ENCODE assay signal across 19 cellular contexts in the genomic region with DNA sequence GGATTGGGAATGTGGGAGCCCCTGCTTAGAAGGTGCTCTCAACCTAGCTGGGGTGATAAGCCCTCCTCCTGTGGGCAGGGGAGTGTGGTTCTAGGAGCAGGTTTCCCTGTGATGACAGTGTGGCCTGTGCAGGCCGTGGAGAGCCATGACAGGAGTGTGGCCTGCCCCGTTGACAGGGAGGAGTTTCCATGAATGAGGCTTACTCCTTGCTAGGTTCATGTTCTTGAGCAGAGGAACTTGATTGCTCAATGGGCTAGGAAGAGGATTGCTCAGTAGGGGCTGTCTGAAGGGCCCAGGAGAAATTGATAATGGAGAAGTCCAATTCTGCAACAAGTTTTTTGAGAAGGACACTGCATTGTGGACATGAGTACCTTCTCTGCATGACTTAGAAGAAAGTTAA.
DNase-seq lines count a peak whose midpoint lies in the region; ATAC-seq and TF ChIP-seq lines count a peak whose summit lies in the region.
"Had no signal": no experiment of that assay in that cellular context is flagged by ENCODE, and none has a peak within 500 bp of the region (broad histone marks: within the 10 kb centered on the region; RNA-seq: fewer than 3 reads in every experiment).

No MANE protein-coding gene starts in this region.

- ATAC-seq in stimulated activated naive CD8-positive, alpha-beta T cell treated with anti-CD3 and anti-CD28 coated beads, Interleukin-15, amount 100 ng/mL, for 72 hours = no peak
- ATAC-seq in RWPE2 (ENCODE audit: low read depth) (peak; percentile 31; the same call in 1 of the 3 replicates), right lobe of liver (peak; percentile 33 to 52 (median 45)), aorta (ENCODE audit: low FRiP score) (peak; percentile 15), HG02759 (IDR thresholded peaks at IDR 0.05; ENCODE audit: unreplicated experiment) (no peak)
- ATAC-seq: PC-3 had no signal

- intact Hi-C loops in right lobe of liver (cut with DNase I) = no loop called here
- intact Hi-C loops in aorta (cut with DNase I) = no loop called here

- H3K4me1 ChIP-seq in RWPE2 (ENCODE audit: insufficient read depth, poor library complexity, severe bottlenecking) (no peaks in the 10 kb centered on the region), right lobe of liver (peaks cover 0 to 11% (median 0%) of the 10 kb centered on the region in 4 donors), aorta (ENCODE audit: control insufficient read depth in 1 of 2, insufficient read depth in 2 of 2, low read length in 2 of 2) (no peaks in the 10 kb centered on the region)

- DNase-seq in stimulated activated naive CD8-positive, alpha-beta T cell treated with anti-CD3 and anti-CD28 coated beads, Interleukin-15, amount 100 ng/mL, for 72 hours = no peak
- DNase-seq in RWPE2 (ENCODE audit: low spot score) (no peak), right lobe of liver (no peak), aorta (no peak), HK-2 (ENCODE audit: unreplicated experiment) (no peak), GDM1 (lab: John Stamatoyannopoulos, UW) (no peak)
- DNase-seq: activated gamma-delta T cell; Calu3; foreskin fibroblast; hypothalamus; NCI-H2107; NCI-H524 treated with DMSO at 0.1 percent for 48 hours; occipital lobe; PC-3; stimulated activated CD4-positive, alpha-beta T cell treated with anti-CD3 and anti-CD28 coated beads, Interleukin-4, amount 100 ng/mL, for 1 hour had no signal

- no peak overlapping the region for H3K4me3 Mint-ChIP-seq in stimulated activated naive CD8-positive, alpha-beta T cell treated with anti-CD3 and anti-CD28 coated beads, Interleukin-15, Interleukin-2, amounts not matched to agents 100 ng/mL and 50 ng/mL, for 24 hours
- no peak overlapping the region for H3K4me3 Mint-ChIP-seq in stimulated activated naive CD8-positive, alpha-beta T cell treated with anti-CD3 and anti-CD28 coated beads, Interleukin-15, amount 100 ng/mL, for 72 hours

- H3K27me3 ChIP-seq in RWPE2 (ENCODE audit: insufficient read depth, poor library complexity, severe bottlenecking) = no peaks in the 10 kb centered on the region
- H3K27me3 ChIP-seq in right lobe of liver = no peaks in the 10 kb centered on the region
- H3K27me3 ChIP-seq in aorta (ENCODE audit: control insufficient read depth in 1 of 2, insufficient read depth in 2 of 2, low read length in 1 of 2) = no peaks in the 10 kb centered on the region
- H3K27me3 ChIP-seq: ascending aorta had no signal

- no peaks in the 10 kb centered on the region for H3K27me3 Mint-ChIP-seq in stimulated activated naive CD8-positive, alpha-beta T cell treated with anti-CD3 and anti-CD28 coated beads, Interleukin-15, Interleukin-2, amounts not matched to agents 100 ng/mL and 50 ng/mL, for 24 hours
- H3K27me3 Mint-ChIP-seq in stimulated activated naive CD8-positive, alpha-beta T cell treated with anti-CD3 and anti-CD28 coated beads, Interleukin-15, amount 100 ng/mL, for 72 hours = no peaks in the 10 kb centered on the region

- no peak overlapping the region for H3K4me3 ChIP-seq in RWPE2 (ENCODE audit: severe bottlenecking)
- no peak overlapping the region for H3K4me3 ChIP-seq in right lobe of liver
- H3K4me3 ChIP-seq in aorta (ENCODE audit: low read length in 2 of 2) = no peak overlapping the region
- H3K4me3 ChIP-seq: ascending aorta had no signal

- peaks cover 78% of the 10 kb centered on the region for H3K36me3 Mint-ChIP-seq in stimulated activated naive CD8-positive, alpha-beta T cell treated with anti-CD3 and anti-CD28 coated beads, Interleukin-15, Interleukin-2, amounts not matched to agents 100 ng/mL and 50 ng/mL, for 24 hours (ENCODE audit: low read depth)

- peaks cover 38% of the 10 kb centered on the region for H3K4me1 Mint-ChIP-seq in stimulated activated naive CD8-positive, alpha-beta T cell treated with anti-CD3 and anti-CD28 coated beads, Interleukin-15, Interleukin-2, amounts not matched to agents 100 ng/mL and 50 ng/mL, for 24 hours (ENCODE audit: low read depth)
- H3K4me1 Mint-ChIP-seq in stimulated activated naive CD8-positive, alpha-beta T cell treated with anti-CD3 and anti-CD28 coated beads, Interleukin-15, amount 100 ng/mL, for 72 hours = peaks cover 61% of the 10 kb centered on the region

- TF ChIP-seq CTCF in RWPE2 (IDR thresholded peaks at IDR 0.05; ENCODE audit: poor library complexity, severe bottlenecking) (no peak), right lobe of liver (IDR thresholded peaks at IDR 0.05) (no peak)

- no peak overlapping the region for H3K27ac ChIP-seq in RWPE2 (ENCODE audit: poor library complexity, severe bottlenecking)
- H3K27ac ChIP-seq in right lobe of liver = no peak overlapping the region
- no peak overlapping the region for H3K27ac ChIP-seq in aorta (ENCODE audit: low read depth in 1 of 2, low read length in 2 of 2)
- H3K27ac ChIP-seq: ascending aorta, VCaP had no signal

- peak overlapping the region; percentile 27 for H3K27ac Mint-ChIP-seq in stimulated activated naive CD8-positive, alpha-beta T cell treated with anti-CD3 and anti-CD28 coated beads, Interleukin-15, Interleukin-2, amounts not matched to agents 100 ng/mL and 50 ng/mL, for 24 hours
- no peak overlapping the region for H3K27ac Mint-ChIP-seq in stimulated activated naive CD8-positive, alpha-beta T cell treated with anti-CD3 and anti-CD28 coated beads, Interleukin-15, amount 100 ng/mL, for 72 hours

- H3K9me3 ChIP-seq in RWPE2 (ENCODE audit: severe bottlenecking) (no peaks in the 10 kb centered on the region), right lobe of liver (no peaks in the 10 kb centered on the region), aorta (ENCODE audit: control insufficient read depth, low read length) (no peaks in the 10 kb centered on the region)
- H3K9me3 ChIP-seq: ascending aorta had no signal

- H3K9me3 Mint-ChIP-seq in stimulated activated naive CD8-positive, alpha-beta T cell treated with anti-CD3 and anti-CD28 coated beads, Interleukin-15, Interleukin-2, amounts not matched to agents 100 ng/mL and 50 ng/mL, for 24 hours = no peaks in the 10 kb centered on the region
- H3K9me3 Mint-ChIP-seq in stimulated activated naive CD8-positive, alpha-beta T cell treated with anti-CD3 and anti-CD28 coated beads, Interleukin-15, amount 100 ng/mL, for 72 hours = no peaks in the 10 kb centered on the region

- WGBS in right lobe of liver (ENCODE audit: insufficient coverage, low coverage, low lambda C conversion rate, missing lambda C conversion rate) = no CpG with 5 or more reads among the region's 2 CpGs
- WGBS in aorta, 2 donors = 90 to 92% methylated on average over 2 of the region's 2 CpGs

- peaks cover 79% of the 10 kb centered on the region for H3K36me3 ChIP-seq in RWPE2 (ENCODE audit: low read depth)
- H3K36me3 ChIP-seq in right lobe of liver = peaks cover 0 to 31% (median 4%) of the 10 kb centered on the region in 4 donors
- H3K36me3 ChIP-seq in aorta (ENCODE audit: control insufficient read depth in 1 of 2, insufficient read depth in 2 of 2, low read length in 1 of 2) = peaks cover 2 to 4% of the 10 kb centered on the region in 2 donors

- TF ChIP-seq POLR2A in right lobe of liver (IDR thresholded peaks at IDR 0.05) = no peak

Comparison
In these comparisons a context has a peak if more than half of its experiments do, and no peak if none do; other contexts are left out.
1. ATAC-seq: peak in RWPE2 (single experiment), right lobe of liver (4 of 4) and aorta (single experiment); none in stimulated activated naive CD8-positive, alpha-beta T cell treated with anti-CD3 and anti-CD28 coated beads, Interleukin-15, amount 100 ng/mL, for 72 hours (single experiment) and HG02759 (single experiment).